21 cellular contexts compared by ENCODE assay signal in the genomic region with DNA sequence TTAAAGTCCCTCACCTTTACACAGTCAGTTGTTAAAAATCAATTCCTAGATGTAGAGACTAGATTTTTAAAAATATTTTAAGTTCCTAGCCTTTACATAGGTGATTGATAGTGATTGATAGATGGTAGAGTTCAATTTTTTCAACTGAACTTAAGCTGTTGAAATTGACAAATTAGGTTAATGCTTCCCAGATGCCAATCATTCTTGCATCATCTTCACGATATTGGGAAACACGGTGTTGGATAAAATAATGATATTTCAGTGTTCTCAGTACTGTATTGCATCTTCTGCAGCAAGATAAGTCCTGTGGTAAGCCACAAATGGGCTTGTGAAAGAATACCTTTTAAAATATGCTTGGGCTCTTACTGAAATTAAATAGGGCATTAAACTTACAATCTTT.
DNase-seq lines count a peak whose midpoint lies in the region; ATAC-seq and TF ChIP-seq lines count a peak whose summit lies in the region.
"Had no signal": no experiment of that assay in that cellular context is flagged by ENCODE, and none has a peak within 500 bp of the region (broad histone marks: within the 10 kb centered on the region; RNA-seq: fewer than 3 reads in every experiment).

No MANE protein-coding gene starts in this region.

- no peaks in the 10 kb centered on the region for H3K4me1 Mint-ChIP-seq in activated naive CD8-positive, alpha-beta T cell treated with anti-CD3 and anti-CD28 coated beads, Interleukin-2, amount 50 U/mL, for 24 hours

- H3K36me3 Mint-ChIP-seq in activated naive CD8-positive, alpha-beta T cell treated with anti-CD3 and anti-CD28 coated beads, Interleukin-2, amount 50 U/mL, for 24 hours (ENCODE audit: low read depth): no peaks in the 10 kb centered on the region
- H3K36me3 Mint-ChIP-seq: CD14-positive monocyte had no signal

- no peak for TF ChIP-seq CTCF in tibial artery (IDR thresholded peaks at IDR 0.05)

- no peak for ATAC-seq in activated naive CD8-positive, alpha-beta T cell treated with anti-CD3 and anti-CD28 coated beads, Interleukin-2, amount 50 U/mL, for 24 hours
- ATAC-seq: Panc1, SK-N-SH treated with all-trans-retinoic acid at 6 μM for 48 hours had no signal

- no peaks in the 10 kb centered on the region for H3K36me3 ChIP-seq in tibial artery

- no peaks in the 10 kb centered on the region for H3K9me3 ChIP-seq in tibial artery

- H3K9me3 Mint-ChIP-seq in activated naive CD8-positive, alpha-beta T cell treated with anti-CD3 and anti-CD28 coated beads, Interleukin-2, amount 50 U/mL, for 24 hours: no peaks in the 10 kb centered on the region
- H3K9me3 Mint-ChIP-seq: CD14-positive monocyte had no signal

- H3K27me3 Mint-ChIP-seq in activated naive CD8-positive, alpha-beta T cell treated with anti-CD3 and anti-CD28 coated beads, Interleukin-2, amount 50 U/mL, for 24 hours: no peaks in the 10 kb centered on the region

- H3K27me3 ChIP-seq in tibial artery: no peaks in the 10 kb centered on the region

- no peak overlapping the region for H3K27ac ChIP-seq in tibial artery
- H3K27ac ChIP-seq: HL-60 had no signal

- H3K4me3 ChIP-seq in tibial artery: no peak overlapping the region

- intact Hi-C loops in tibial artery (cut with DNase I; ENCODE audit: low total_unique reads): no loop called here

- in situ Hi-C loops in ACHN (cut with HindIII; ENCODE audit: low pct_ligation_motif_present, low pct_unique_long_range_greater_than_20kb, low sequenced_read_pairs): no loop called here

- DNase-seq in NCI-H82 (lab: John Stamatoyannopoulos, UW) (peak; percentile 27), NCI-H82 treated with DMSO at 0.1 percent for 48 hours (lab: John Stamatoyannopoulos, UW; ENCODE audit: unreplicated experiment) (no peak), amniotic epithelial cell (ENCODE audit: low read depth) (peak; percentile 67), fibroblast of peridontal ligament (ENCODE audit: extremely low read depth) (peak; percentile 6), tibial artery (no peak), ACHN (no peak)
- no peak for DNase-seq in activated CD4-positive, alpha-beta T cell treated with anti-CD3 and anti-CD28 coated beads, Interleukin-2, amount 50 U/mL, for 4 hours
- DNase-seq in activated naive CD8-positive, alpha-beta T cell treated with anti-CD3 and anti-CD28 coated beads, Interleukin-2, amount 50 U/mL, for 24 hours: no peak
- DNase-seq: 8988T; EL; HCEC 1CT; NCI-H1048; NCI-H1417 treated with DMSO at 0.1 percent for 48 hours; NCI-H187 treated with DMSO at 0.1 percent for 48 hours; NCI-H2107; NCI-H69; NK-92 treated with Interleukin-12 subunit alpha and Interleukin-12 subunit beta, amount 100 ng/mL, for 24 hours had no signal

- no peaks in the 10 kb centered on the region for H3K4me1 ChIP-seq in tibial artery

- no peak overlapping the region for H3K27ac Mint-ChIP-seq in activated naive CD8-positive, alpha-beta T cell treated with anti-CD3 and anti-CD28 coated beads, Interleukin-2, amount 50 U/mL, for 24 hours

- H3K4me3 Mint-ChIP-seq in activated naive CD8-positive, alpha-beta T cell treated with anti-CD3 and anti-CD28 coated beads, Interleukin-2, amount 50 U/mL, for 24 hours: no peak overlapping the region
- H3K4me3 Mint-ChIP-seq: CD14-positive monocyte had no signal

Comparison
In these comparisons a context has a peak if more than half of its experiments do, and no peak if none do; other contexts are left out.
1. DNase-seq: peak in NCI-H82 (single experiment), amniotic epithelial cell (single experiment) and fibroblast of peridontal ligament (single experiment); none in NCI-H82 treated with DMSO at 0.1 percent for 48 hours (single experiment), activated CD4-positive, alpha-beta T cell treated with anti-CD3 and anti-CD28 coated beads, Interleukin-2, amount 50 U/mL, for 4 hours (0 of 2), tibial artery (0 of 2), ACHN (single experiment) and activated naive CD8-positive, alpha-beta T cell treated with anti-CD3 and anti-CD28 coated beads, Interleukin-2, amount 50 U/mL, for 24 hours (single experiment).